34 cellular contexts compared by ENCODE assay signal in the genomic region with DNA sequence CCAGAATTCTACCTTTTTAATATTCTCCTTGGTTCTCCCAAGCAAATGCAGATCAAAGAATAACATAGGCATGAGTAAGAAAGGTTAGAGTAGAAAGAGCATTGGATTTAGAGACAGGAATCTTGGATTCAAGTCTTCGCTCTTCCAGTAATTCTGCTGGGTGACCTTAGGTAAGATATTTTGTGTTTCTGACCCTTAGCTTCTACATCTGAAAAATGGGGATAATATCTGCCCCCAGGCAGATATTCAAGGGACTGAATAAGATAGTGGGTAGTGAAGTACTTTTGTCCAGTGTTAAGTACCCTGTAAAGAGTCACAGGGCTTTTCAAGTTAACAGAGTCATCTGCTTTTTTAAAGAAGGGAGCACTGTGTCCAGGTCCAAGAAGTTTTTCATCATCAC.
"Had no signal": no experiment of that assay in that cellular context is flagged by ENCODE, and none has a peak within 500 bp of the region (broad histone marks: within the 10 kb centered on the region; RNA-seq: fewer than 3 reads in every experiment).

No MANE protein-coding gene starts in this region.

- H3K4me1 ChIP-seq: ascending aorta, body of pancreas, breast epithelium had no signal

- H3K4me3 ChIP-seq: ascending aorta, body of pancreas, breast epithelium had no signal

- H3K27ac Mint-ChIP-seq: activated B cell treated with CpG ODN at 0.5 μM for 24 hours; activated CD4-positive, alpha-beta memory T cell treated with anti-CD3 and anti-CD28 coated beads for 36 hours; activated CD4-positive, alpha-beta T cell treated with anti-CD3 and anti-CD28 coated beads, Interleukin-2, amount 10 ng/mL, durations not matched to agents 24 days and 14 days; activated CD8-positive, alpha-beta T cell treated with anti-CD3 and anti-CD28 coated beads for 36 hours; activated naive CD4-positive, alpha-beta T cell treated with anti-CD3 and anti-CD28 coated beads, Interleukin-2, amount 10 ng/mL, durations not matched to agents 7 days and 5 days; activated naive CD4-positive, alpha-beta T cell treated with anti-CD3 and anti-CD28 coated beads, Interleukin-2, amount 50 U/mL, for 24 hours; activated naive CD8-positive, alpha-beta T cell; activated naive CD8-positive, alpha-beta T cell treated with anti-CD3 and anti-CD28 coated beads, Interleukin-2, amount 10 ng/mL, durations not matched to agents 7 days and 5 days; activated naive CD8-positive, alpha-beta T cell treated with anti-CD3 and anti-CD28 coated beads, Interleukin-2, amount 50 U/mL, for 24 hours; activated T-helper 1 cell treated with anti-CD3 and anti-CD28 coated beads, Interleukin-12 subunit alpha, Interleukin-12 subunit beta, Interleukin-2, Interleukin-4 antibody, amounts not matched to agents 30 ng/mL and 10 ng/mL and 1 ng/mL, durations not matched to agents 14 hours and 24 hours and 36 hours; activated T-helper 2 cell treated with anti-CD3 and anti-CD28 coated beads, Interferon-gamma antibody, Interleukin-2, Interleukin-4, amounts not matched to agents 10 μg/mL and 5 μg/mL and 100 μg/mL, durations not matched to agents 14 hours and 24 hours and 36 hours; T-cell; T-helper 2 cell treated with Interferon-gamma antibody and Interleukin-4, amounts not matched to agents 5 μg/mL and 100 μg/mL, for 36 hours had no signal

- H3K27me3 Mint-ChIP-seq: activated B cell treated with CpG ODN at 0.5 μM for 24 hours; activated CD4-positive, alpha-beta memory T cell treated with anti-CD3 and anti-CD28 coated beads for 36 hours; activated CD4-positive, alpha-beta T cell treated with anti-CD3 and anti-CD28 coated beads, Interleukin-2, amount 10 ng/mL, durations not matched to agents 24 days and 14 days; activated CD8-positive, alpha-beta T cell treated with anti-CD3 and anti-CD28 coated beads for 36 hours; activated naive CD4-positive, alpha-beta T cell treated with anti-CD3 and anti-CD28 coated beads, Interleukin-2, amount 10 ng/mL, durations not matched to agents 7 days and 5 days; activated naive CD4-positive, alpha-beta T cell treated with anti-CD3 and anti-CD28 coated beads, Interleukin-2, amount 50 U/mL, for 24 hours; activated naive CD8-positive, alpha-beta T cell; activated naive CD8-positive, alpha-beta T cell treated with anti-CD3 and anti-CD28 coated beads, Interleukin-2, amount 10 ng/mL, durations not matched to agents 7 days and 5 days; activated naive CD8-positive, alpha-beta T cell treated with anti-CD3 and anti-CD28 coated beads, Interleukin-2, amount 50 U/mL, for 24 hours; T-cell had no signal

- H3K4me1 Mint-ChIP-seq: activated B cell treated with CpG ODN at 0.5 μM for 24 hours; activated CD4-positive, alpha-beta T cell treated with anti-CD3 and anti-CD28 coated beads, Interleukin-2, amount 10 ng/mL, durations not matched to agents 24 days and 14 days; activated naive CD4-positive, alpha-beta T cell treated with anti-CD3 and anti-CD28 coated beads, Interleukin-2, amount 10 ng/mL, durations not matched to agents 7 days and 5 days; activated naive CD4-positive, alpha-beta T cell treated with anti-CD3 and anti-CD28 coated beads, Interleukin-2, amount 50 U/mL, for 24 hours; activated naive CD8-positive, alpha-beta T cell treated with anti-CD3 and anti-CD28 coated beads, Interleukin-2, amount 10 ng/mL, durations not matched to agents 7 days and 5 days; activated naive CD8-positive, alpha-beta T cell treated with anti-CD3 and anti-CD28 coated beads, Interleukin-2, amount 50 U/mL, for 24 hours; T-cell had no signal

- H3K27me3 ChIP-seq: ascending aorta, body of pancreas, brain microvascular endothelial cell, breast epithelium had no signal

- ATAC-seq: activated CD8-positive, alpha-beta T cell treated with anti-CD3 and anti-CD28 coated beads for 36 hours; activated naive CD8-positive, alpha-beta T cell treated with anti-CD3 and anti-CD28 coated beads, Interleukin-2, amount 50 U/mL, for 24 hours; activated T-cell treated with anti-CD3 and anti-CD28 coated beads, Interleukin-2, amount 50 U/mL, for 4 hours; activated T-cell treated with anti-CD3 and anti-CD28 coated beads, Interleukin-2, amount 50 U/mL, for 72 hours; body of pancreas; T-cell had no signal

- H3K9me3 Mint-ChIP-seq: activated B cell treated with CpG ODN at 0.5 μM for 24 hours; activated CD4-positive, alpha-beta memory T cell treated with anti-CD3 and anti-CD28 coated beads for 36 hours; activated CD4-positive, alpha-beta T cell treated with anti-CD3 and anti-CD28 coated beads, Interleukin-2, amount 10 ng/mL, durations not matched to agents 24 days and 14 days; activated CD8-positive, alpha-beta T cell treated with anti-CD3 and anti-CD28 coated beads for 36 hours; activated naive CD4-positive, alpha-beta T cell treated with anti-CD3 and anti-CD28 coated beads, Interleukin-2, amount 10 ng/mL, durations not matched to agents 7 days and 5 days; activated naive CD4-positive, alpha-beta T cell treated with anti-CD3 and anti-CD28 coated beads, Interleukin-2, amount 50 U/mL, for 24 hours; activated naive CD8-positive, alpha-beta T cell treated with anti-CD3 and anti-CD28 coated beads, Interleukin-2, amount 10 ng/mL, durations not matched to agents 7 days and 5 days; activated naive CD8-positive, alpha-beta T cell treated with anti-CD3 and anti-CD28 coated beads, Interleukin-2, amount 50 U/mL, for 24 hours; activated T-cell treated with anti-CD3 and anti-CD28 coated beads, Interleukin-2, amount 50 U/mL, for 4 hours; activated T-cell treated with anti-CD3 and anti-CD28 coated beads, Interleukin-2, amount 50 U/mL, for 72 hours; activated T-helper 1 cell treated with anti-CD3 and anti-CD28 coated beads, Interleukin-12 subunit alpha, Interleukin-12 subunit beta, Interleukin-2, Interleukin-4 antibody, amounts not matched to agents 30 ng/mL and 10 ng/mL and 1 ng/mL, durations not matched to agents 14 hours and 24 hours and 36 hours; activated T-helper 2 cell treated with anti-CD3 and anti-CD28 coated beads, Interferon-gamma antibody, Interleukin-2, Interleukin-4, amounts not matched to agents 10 μg/mL and 5 μg/mL and 100 μg/mL, durations not matched to agents 14 hours and 24 hours and 36 hours; T-cell; T-helper 2 cell treated with Interferon-gamma antibody and Interleukin-4, amounts not matched to agents 5 μg/mL and 100 μg/mL, for 36 hours had no signal

- H3K27ac ChIP-seq: ascending aorta, body of pancreas, brain microvascular endothelial cell, breast epithelium, VCaP had no signal

- H3K4me3 Mint-ChIP-seq: activated B cell treated with CpG ODN at 0.5 μM for 24 hours; activated CD4-positive, alpha-beta memory T cell treated with anti-CD3 and anti-CD28 coated beads for 36 hours; activated CD4-positive, alpha-beta T cell treated with anti-CD3 and anti-CD28 coated beads, Interleukin-2, amount 10 ng/mL, durations not matched to agents 24 days and 14 days; activated CD8-positive, alpha-beta T cell treated with anti-CD3 and anti-CD28 coated beads for 36 hours; activated naive CD4-positive, alpha-beta T cell treated with anti-CD3 and anti-CD28 coated beads, Interleukin-2, amount 10 ng/mL, durations not matched to agents 7 days and 5 days; activated naive CD4-positive, alpha-beta T cell treated with anti-CD3 and anti-CD28 coated beads, Interleukin-2, amount 50 U/mL, for 24 hours; activated naive CD8-positive, alpha-beta T cell; activated naive CD8-positive, alpha-beta T cell treated with anti-CD3 and anti-CD28 coated beads, Interleukin-2, amount 10 ng/mL, durations not matched to agents 7 days and 5 days; activated naive CD8-positive, alpha-beta T cell treated with anti-CD3 and anti-CD28 coated beads, Interleukin-2, amount 50 U/mL, for 24 hours; activated T-cell treated with anti-CD3 and anti-CD28 coated beads, Interleukin-2, amount 50 U/mL, for 4 hours; activated T-cell treated with anti-CD3 and anti-CD28 coated beads, Interleukin-2, amount 50 U/mL, for 72 hours; activated T-helper 1 cell treated with anti-CD3 and anti-CD28 coated beads, Interleukin-12 subunit alpha, Interleukin-12 subunit beta, Interleukin-2, Interleukin-4 antibody, amounts not matched to agents 30 ng/mL and 10 ng/mL and 1 ng/mL, durations not matched to agents 14 hours and 24 hours and 36 hours; T-cell; T-helper 2 cell treated with Interferon-gamma antibody and Interleukin-4, amounts not matched to agents 5 μg/mL and 100 μg/mL, for 36 hours had no signal

- H3K9me3 ChIP-seq: ascending aorta, body of pancreas, breast epithelium had no signal

- DNase-seq: activated B cell treated with CpG ODN at 0.5 μM for 24 hours; activated CD4-positive, alpha-beta memory T cell treated with anti-CD3 and anti-CD28 coated beads for 36 hours; activated CD4-positive, alpha-beta T cell treated with anti-CD3 and anti-CD28 coated beads for 4 hours; activated CD4-positive, alpha-beta T cell treated with anti-CD3 and anti-CD28 coated beads, Interleukin-2, amount 10 ng/mL, durations not matched to agents 24 days and 14 days; activated CD4-positive, alpha-beta T cell treated with anti-CD3 and anti-CD28 coated beads, Interleukin-2, amount 50 U/mL, for 1 hour; activated CD4-positive, alpha-beta T cell treated with anti-CD3 and anti-CD28 coated beads, Interleukin-2, amount 50 U/mL, for 4 hours; activated CD4-positive, CD25-positive, alpha-beta regulatory T cell treated with anti-CD3 and anti-CD28 coated beads, Interleukin-2, amount 50 U/mL, for 72 hours; activated CD8-positive, alpha-beta T cell treated with anti-CD3 and anti-CD28 coated beads for 36 hours; activated effector memory CD4-positive, alpha-beta T cell treated with Interleukin-2 at 50 U/mL for 16 hours; activated gamma-delta T cell; activated naive CD4-positive, alpha-beta T cell treated with anti-CD3 and anti-CD28 coated beads, Interleukin-2, amount 10 ng/mL, durations not matched to agents 7 days and 5 days; activated naive CD4-positive, alpha-beta T cell treated with Interleukin-2 at 50 U/mL for 16 hours; activated naive CD8-positive, alpha-beta T cell treated with anti-CD3 and anti-CD28 coated beads, Interleukin-2, amount 10 ng/mL, durations not matched to agents 7 days and 5 days; activated naive CD8-positive, alpha-beta T cell treated with anti-CD3 and anti-CD28 coated beads, Interleukin-2, amount 50 U/mL, for 24 hours; activated T-cell treated with anti-CD3 and anti-CD28 coated beads for 4 hours; activated T-cell treated with anti-CD3 and anti-CD28 coated beads, Interleukin-2, amount 50 U/mL, for 1 hour; activated T-cell treated with anti-CD3 and anti-CD28 coated beads, Interleukin-2, amount 50 U/mL, for 4 hours; activated T-cell treated with anti-CD3 and anti-CD28 coated beads, Interleukin-2, amount 50 U/mL, for 72 hours; amygdala; anterior cingulate cortex; body of pancreas; brain microvascular endothelial cell; central memory CD4-positive, alpha-beta T cell; T-cell; T-helper 2 cell; T-helper 9 cell had no signal
